Comparison of ENCODE assay signal across 16 cellular contexts in genomic region chr10:100747826-100748231, GRCh38. TPM values are rescaled to one million over a fixed set of nuclear protein-coding genes. Genes with fewer than 3 reads are reported as not detected.
A peak's percentile ranks its signal among the peaks of the same experiment; 100 is the strongest.
DNase-seq lines count a peak whose midpoint lies in the region; ATAC-seq and TF ChIP-seq lines count a peak whose summit lies in the region.
"Had no signal": no experiment of that assay in that cellular context is flagged by ENCODE, and none has a peak within 500 bp of the region (broad histone marks: within the 10 kb centered on the region; RNA-seq: fewer than 3 reads in every experiment).

No MANE protein-coding gene starts in this region.

- CTCF ChIA-PET in mammary epithelial cell (lab: Charles Lee; ENCODE audit: low non-redundant PET) = interaction anchor here (0.6 kb wide), 1 partner anchor 19 kb away, joined by 3 read pairs; no protein-coding TSS in a partner anchor

- BruUV-seq in mammary epithelial cell (replicated peaks; lab: Mats Ljungman, UMichigan) = no TSS peak

- H3K4ac ChIP-seq in mesenchymal stem cell (ENCODE audit: low read depth in 1 of 2, low read length in 2 of 2) = no peak overlapping the region

- peaks cover 18 to 33% of the 10 kb centered on the region in 2 donors for H3K4me1 ChIP-seq in breast epithelium
- no peaks in the 10 kb centered on the region for H3K4me1 ChIP-seq in mammary epithelial cell (ENCODE audit: insufficient read depth, low read length)
- peaks cover 33% of the 10 kb centered on the region for H3K4me1 ChIP-seq in ectodermal cell (ENCODE audit: control insufficient read depth, insufficient read depth, low read length)
- peaks cover 45% of the 10 kb centered on the region for H3K4me1 ChIP-seq in mesenchymal stem cell (ENCODE audit: control insufficient read depth, insufficient read depth, low read depth, low read length)
- peaks cover 50% of the 10 kb centered on the region for H3K4me1 ChIP-seq in stomach smooth muscle (ENCODE audit: control insufficient read depth, insufficient read depth, low read length)

- H4K91ac ChIP-seq in mesenchymal stem cell (ENCODE audit: low read length) = no peak overlapping the region

- in situ Hi-C loops in mammary epithelial cell (cut with MboI; ENCODE audit: low sequenced_read_pairs in 2 of 2) = loop anchor here in 1 of 2 donors (10.0 kb wide), 1 partner anchor 183 kb away; no protein-coding TSS in a partner anchor

- H3K79me2 ChIP-seq in mammary epithelial cell (ENCODE audit: insufficient read depth, low read length) = no peaks in the 10 kb centered on the region

- TF ChIP-seq CTCF in breast epithelium (IDR thresholded peaks at IDR 0.05) (no peak), mammary epithelial cell (conservative IDR thresholded peaks at IDR 0.05 in 1 of 2, IDR thresholded peaks at IDR 0.05 in 1 of 2; ENCODE audit: extremely low read depth in 1 of 2, insufficient read depth in 1 of 2, low read depth in 1 of 2, low read length in 2 of 2) (no peak)

- H2BK120ac ChIP-seq in mesenchymal stem cell (ENCODE audit: low read depth, low read length) = no peak overlapping the region

- no peak for ATAC-seq in HG03045 (IDR thresholded peaks at IDR 0.05; ENCODE audit: unreplicated experiment)
- ATAC-seq: left colon had no signal

- no peak overlapping the region for H3K27ac ChIP-seq in breast epithelium
- H3K27ac ChIP-seq in mammary epithelial cell (ENCODE audit: insufficient read depth, low read depth, low read length) = no peak overlapping the region
- H3K27ac ChIP-seq in ectodermal cell (ENCODE audit: insufficient read depth, low read depth, low read length, poor library complexity, severe bottlenecking) = no peak overlapping the region
- H3K27ac ChIP-seq in mesenchymal stem cell (ENCODE audit: low read length, poor library complexity, severe bottlenecking) = no peak overlapping the region
- H3K27ac ChIP-seq in stomach smooth muscle (ENCODE audit: low read length) = no peak overlapping the region
- H3K27ac ChIP-seq: dorsolateral prefrontal cortex had no signal

- H2AFZ ChIP-seq in mammary epithelial cell (ENCODE audit: low read depth, low read length) (no peak overlapping the region), mesenchymal stem cell (ENCODE audit: low read depth, low read length) (no peak overlapping the region)

- H3K9ac ChIP-seq in mammary epithelial cell (ENCODE audit: insufficient read depth, low read length) (no peak overlapping the region), mesenchymal stem cell (ENCODE audit: low read length) (no peak overlapping the region), stomach smooth muscle (ENCODE audit: low read length in 2 of 2) (no peak overlapping the region)

- DNase-seq in breast epithelium (ENCODE audit: low spot score in 2 of 2) (no peak), mammary epithelial cell (no peak), mesenchymal stem cell (no peak), COR-L47 (lab: John Stamatoyannopoulos, UW) (no peak), DMS153 (lab: John Stamatoyannopoulos, UW) (no peak)
- DNase-seq: activated CD4-positive, CD25-positive, alpha-beta regulatory T cell; activated T-cell treated with anti-CD3 and anti-CD28 coated beads, Interleukin-2, amount 50 U/mL, for 24 hours; dorsolateral prefrontal cortex; left colon; occipital lobe; trophoblast cell had no signal

- intact Hi-C loops in breast epithelium (cut with DNase I; ENCODE audit: low total_unique reads) (no loop called here), mammary epithelial cell (cut with micrococcal nuclease) (no loop called here)

- TF ChIP-seq POLR2A in breast epithelium (IDR thresholded peaks at IDR 0.05) = no peak

- no peak overlapping the region for H3K23ac ChIP-seq in mesenchymal stem cell (ENCODE audit: low read length in 2 of 2)

- H4K20me1 ChIP-seq in mammary epithelial cell (ENCODE audit: insufficient read depth, low read length) = no peaks in the 10 kb centered on the region

- 5% methylated on average over 16 of the region's 37 CpGs for WGBS in mammary epithelial cell (ENCODE audit: low coverage, missing lambda C conversion rate)
- WGBS in ectodermal cell, 2 experiments = 0% methylated on average over 37 of the region's 37 CpGs
- 2% methylated on average over 8 of the region's 37 CpGs for WGBS in mesenchymal stem cell

- H2BK5ac ChIP-seq in mesenchymal stem cell (ENCODE audit: low read depth, low read length, poor library complexity, severe bottlenecking) = no peak overlapping the region

- no peak overlapping the region for H2AK5ac ChIP-seq in mesenchymal stem cell (ENCODE audit: low read length, severe bottlenecking)

- H3K9me3 ChIP-seq in breast epithelium = no peaks in the 10 kb centered on the region
- H3K9me3 ChIP-seq in mammary epithelial cell (replicated peaks; ENCODE audit: insufficient read depth, low read length) = no peaks in the 10 kb centered on the region
- no peaks in the 10 kb centered on the region for H3K9me3 ChIP-seq in ectodermal cell (ENCODE audit: control insufficient read depth, low read length)
- no peaks in the 10 kb centered on the region for H3K9me3 ChIP-seq in mesenchymal stem cell (ENCODE audit: control insufficient read depth, low read length)
- no peaks in the 10 kb centered on the region for H3K9me3 ChIP-seq in stomach smooth muscle (ENCODE audit: control insufficient read depth in 2 of 2, low read length in 2 of 2)

- H3K18ac ChIP-seq in mesenchymal stem cell (ENCODE audit: low read depth in 1 of 2, low read length in 2 of 2) = no peak overlapping the region

- H3K4me3 ChIP-seq in breast epithelium (peak overlapping the region in 2 of 3 donors; percentile 21 to 58), mammary epithelial cell (replicated peaks in 1 of 3; ENCODE audit: insufficient read depth in 1 of 3, low read depth in 2 of 3, low read length in 3 of 3) (no peak overlapping the region), ectodermal cell (ENCODE audit: insufficient read depth, low read depth, low read length) (peak overlapping the region; percentile 25), mesenchymal stem cell (ENCODE audit: insufficient read depth in 1 of 2, low read depth in 1 of 2, low read length in 2 of 2) (no peak overlapping the region), stomach smooth muscle (ENCODE audit: low read length in 2 of 2) (peak overlapping the region; percentile 31 to 47)

- H3K36me3 ChIP-seq in breast epithelium (no peaks in the 10 kb centered on the region), mammary epithelial cell (ENCODE audit: insufficient read depth, low read length) (no peaks in the 10 kb centered on the region), ectodermal cell (ENCODE audit: control insufficient read depth, insufficient read depth, low read length) (no peaks in the 10 kb centered on the region), mesenchymal stem cell (ENCODE audit: control insufficient read depth in 1 of 2, insufficient read depth in 2 of 2, low read depth in 1 of 2, low read length in 2 of 2) (no peaks in the 10 kb centered on the region), stomach smooth muscle (ENCODE audit: control insufficient read depth in 2 of 2, insufficient read depth in 2 of 2, low read length in 2 of 2) (no peaks in the 10 kb centered on the region)

- no peaks in the 10 kb centered on the region for H3K79me1 ChIP-seq in mesenchymal stem cell (replicated peaks; ENCODE audit: low read length, poor library complexity, severe bottlenecking)

- H3K4me2 ChIP-seq in mammary epithelial cell (ENCODE audit: insufficient read depth, low read depth, low read length) = no peak overlapping the region
- peak overlapping the region; percentile 33 for H3K4me2 ChIP-seq in mesenchymal stem cell (ENCODE audit: low read length, poor library complexity, severe bottlenecking)

- no peak overlapping the region for H2BK12ac ChIP-seq in mesenchymal stem cell (ENCODE audit: low read length in 2 of 2)

- no peak overlapping the region for H3K14ac ChIP-seq in mesenchymal stem cell (ENCODE audit: low read length in 2 of 2)

- no peak overlapping the region for H4K8ac ChIP-seq in mesenchymal stem cell (ENCODE audit: low read length)

- dilution Hi-C loops in mammary epithelial cell (cut with HindIII; ENCODE audit: low sequenced_read_pairs) = no loop called here

- H3K27me3 ChIP-seq in breast epithelium (peaks cover 15 to 100% of the 10 kb centered on the region in 2 donors), mammary epithelial cell (ENCODE audit: insufficient read depth, low read length) (peaks cover 88% of the 10 kb centered on the region), ectodermal cell (ENCODE audit: control insufficient read depth, insufficient read depth, low read length, poor library complexity, severe bottlenecking) (peaks cover 100% of the 10 kb centered on the region), mesenchymal stem cell (ENCODE audit: control insufficient read depth in 1 of 2, insufficient read depth in 1 of 2, low read length in 2 of 2) (peaks cover 91 to 93% of the 10 kb centered on the region in 2 experiments), stomach smooth muscle (ENCODE audit: control insufficient read depth in 1 of 2, insufficient read depth in 2 of 2, low read length in 2 of 2) (peaks cover 84 to 95% of the 10 kb centered on the region in 2 donors)

- no peak overlapping the region for H2BK15ac ChIP-seq in mesenchymal stem cell (ENCODE audit: low read depth, poor library complexity, severe bottlenecking)

RNA-seq across cellular contexts. Expression of gene PAX2, which starts 2.4 kb away (rescaled TPM):
- total RNA-seq in breast epithelium (under 1 TPM in 1 of 3 donors, not detected in 2; under 0.01 TPM), mammary epithelial cell (not detected)
- not detected for polyA plus RNA-seq in mammary epithelial cell
- polyA minus RNA-seq in mammary epithelial cell = not detected
- 6.7 TPM for polyA plus RNA-seq in ectodermal cell (2013, experiment 1 of 4)
- polyA plus RNA-seq in ectodermal cell (2013, experiment 2 of 4) = 6.2 TPM
- polyA plus RNA-seq in ectodermal cell (2013, experiment 3 of 4) = 4.1 TPM
- polyA plus RNA-seq in ectodermal cell (2013, experiment 4 of 4) = 2.4 TPM
- polyA plus RNA-seq in mesenchymal stem cell (2013, experiment 1 of 2) = not detected
- polyA plus RNA-seq in mesenchymal stem cell (2013, experiment 2 of 2) = not detected
- total RNA-seq: frontal cortex, HT1080, left colon, occipital lobe had no signal

Comparison
In these comparisons a context has a peak if more than half of its experiments do, and no peak if none do; other contexts are left out.
1. H3K4me3 ChIP-seq: peak in breast epithelium (2 of 3), ectodermal cell (single experiment) and stomach smooth muscle (2 of 2); none in mammary epithelial cell (0 of 3) and mesenchymal stem cell (0 of 2).